Comparison of ENCODE assay signal across 8 cellular contexts in genomic region chr6:73285674-73286283, GRCh38. TPM values are rescaled to one million over a fixed set of nuclear protein-coding genes. Genes with fewer than 3 reads are reported as not detected.
DNase-seq lines count a peak whose midpoint lies in the region; ATAC-seq, FAIRE-seq and TF ChIP-seq lines count a peak whose summit lies in the region.

No MANE protein-coding gene starts in this region.

- WGBS in pancreas, 2 donors = 53 to 65% methylated on average over 3 of the region's 3 CpGs

- H3K4me1 ChIP-seq in pancreas = no peaks in the 10 kb centered on the region

- H3K4me3 ChIP-seq in dorsolateral prefrontal cortex = no peak overlapping the region
- H3K4me3 ChIP-seq in pancreas = no peak overlapping the region

- no peaks in the 10 kb centered on the region for H3K9me3 ChIP-seq in pancreas

- peak in 3 of 4 donors; percentile 39 to 62 (median 58) for ATAC-seq in pancreas
- ATAC-seq in GM19351 (IDR thresholded peaks at IDR 0.05; ENCODE audit: unreplicated experiment) = no peak

- H3K27me3 ChIP-seq in dorsolateral prefrontal cortex (no peaks in the 10 kb centered on the region), pancreas (no peaks in the 10 kb centered on the region)

- no peak for FAIRE-seq in pancreas (lab: Jason Lieb, UNC)

- intact Hi-C loops in dorsolateral prefrontal cortex (cut with DNase I) = loop anchor here in 1 of 2 donors (2.0 kb wide), 1 partner anchor 41 kb away; no protein-coding TSS in a partner anchor
- intact Hi-C loops in pancreas (cut with DNase I) = no loop called here

- peak overlapping the region in 1 of 59 donors; percentile 3 for H3K27ac ChIP-seq in dorsolateral prefrontal cortex
- H3K27ac ChIP-seq in pancreas = no peak overlapping the region

- peak; percentile 59 for DNase-seq in DMS 273 (lab: John Stamatoyannopoulos, UW; ENCODE audit: unreplicated experiment)
- no peak for DNase-seq in DMS 273 treated with DMSO at 0.1 percent for 48 hours (lab: John Stamatoyannopoulos, UW)
- DNase-seq in NCI-H1694 treated with DMSO at 0.1 percent for 48 hours (lab: John Stamatoyannopoulos, UW) = peak; percentile 33
- DNase-seq in dorsolateral prefrontal cortex = no peak
- no peak for DNase-seq in pancreas
- no peak for DNase-seq in activated CD4-positive, alpha-beta T cell treated with anti-CD3 and anti-CD28 coated beads, Interleukin-2, amount 50 U/mL, for 4 hours
- DNase-seq in UCSD-AML1 (lab: John Stamatoyannopoulos, UW; ENCODE audit: unreplicated experiment) = no peak

- no peaks in the 10 kb centered on the region for H3K36me3 ChIP-seq in pancreas

- TF ChIP-seq CTCF in dorsolateral prefrontal cortex (IDR thresholded peaks at IDR 0.05 in 54 of 56, conservative IDR thresholded peaks at IDR 0.05 in 2 of 56; ENCODE audit: low read depth in 1 of 56, partially characterized antibody in 56 of 56) = peak in 54 of 56 donors; percentile 16 to 76 (median 56)
- no peak for TF ChIP-seq CTCF in pancreas (IDR thresholded peaks at IDR 0.05)

RNA-seq across cellular contexts. Expression of gene KHDC1, which starts 22.8 kb away (rescaled TPM):
- total RNA-seq in dorsolateral prefrontal cortex (10 to 100 TPM in 102 of 120 experiments, 1 to 10 TPM in 18; 6.7 to 19.4 (median 13.0) TPM), pancreas (1 to 10 TPM in 5 of 6 donors, under 1 TPM in 1; 0.98 to 1.8 (median 1.3) TPM)
- 1 to 10 TPM; 1.9 to 2.9 TPM for polyA plus RNA-seq in pancreas

Comparison
In these comparisons a context has a peak if more than half of its experiments do, and no peak if none do; other contexts are left out.
1. DNase-seq: peak in DMS 273 (single experiment) and NCI-H1694 treated with DMSO at 0.1 percent for 48 hours (single experiment); none in DMS 273 treated with DMSO at 0.1 percent for 48 hours (single experiment), dorsolateral prefrontal cortex (0 of 10), pancreas (0 of 6), activated CD4-positive, alpha-beta T cell treated with anti-CD3 and anti-CD28 coated beads, Interleukin-2, amount 50 U/mL, for 4 hours (0 of 2) and UCSD-AML1 (single experiment).
2. CTCF ChIP-seq: peak in dorsolateral prefrontal cortex (54 of 56); none in pancreas (0 of 4).